Comparison of ENCODE assay signal across 10 cellular contexts in genomic region chr12:108699955-108700563, GRCh38. TPM values are rescaled to one million over a fixed set of nuclear protein-coding genes. Genes with fewer than 3 reads are reported as not detected.
DNase-seq lines count a peak whose midpoint lies in the region; ATAC-seq and TF ChIP-seq lines count a peak whose summit lies in the region.
"Had no signal": no experiment of that assay in that cellular context is flagged by ENCODE, and none has a peak within 500 bp of the region (broad histone marks: within the 10 kb centered on the region; RNA-seq: fewer than 3 reads in every experiment).

No MANE protein-coding gene starts in this region.

- peaks cover 36% of the 10 kb centered on the region for H3K79me2 ChIP-seq in mesendoderm (ENCODE audit: control insufficient read depth, insufficient read depth, low read length)

- peaks cover 31% of the 10 kb centered on the region for H3K79me1 ChIP-seq in mesendoderm (ENCODE audit: low read length)

- H3K4me3 ChIP-seq in SK-N-MC (peak overlapping the region; percentile 26; the same call in 1 of the 2 replicates), endodermal cell (ENCODE audit: low read length) (peak overlapping the region; percentile 39), mesendoderm (ENCODE audit: low read length) (no peak overlapping the region)
- H3K4me3 ChIP-seq in naive thymus-derived CD4-positive, alpha-beta T cell (ENCODE audit: low read length), result no peak overlapping the region
- H3K4me3 ChIP-seq: testis had no signal

- H2BK5ac ChIP-seq in mesendoderm (ENCODE audit: low read length), result no peak overlapping the region

- H3K36me3 Mint-ChIP-seq in endodermal cell (ENCODE audit: low read depth) (peaks cover 34% of the 10 kb centered on the region), type B pancreatic cell (peaks cover 27% of the 10 kb centered on the region)
- peaks cover 0 to 14% (median 4%) of the 10 kb centered on the region in 5 donors for H3K36me3 Mint-ChIP-seq in naive thymus-derived CD4-positive, alpha-beta T cell

- no peak overlapping the region for H2AK5ac ChIP-seq in mesendoderm (ENCODE audit: low read length)

- H3K56ac ChIP-seq in mesendoderm (ENCODE audit: low read length), result no peak overlapping the region

- intact Hi-C loops in naive thymus-derived CD4-positive, alpha-beta T cell (cut with micrococcal nuclease), result no loop called here
- intact Hi-C loops in head of caudate nucleus (cut with DNase I), result no loop called here

- H3K18ac ChIP-seq in mesendoderm (ENCODE audit: low read length), result no peak overlapping the region

- no peak overlapping the region for H3K9ac ChIP-seq in SK-N-MC (ENCODE audit: insufficient read length)
- no peak overlapping the region for H3K9ac ChIP-seq in endodermal cell (ENCODE audit: extremely low read depth, low read length, poor library complexity, severe bottlenecking)
- no peak overlapping the region for H3K9ac ChIP-seq in mesendoderm (ENCODE audit: low read length)

- H3K4me1 Mint-ChIP-seq in endodermal cell (peaks cover 48% of the 10 kb centered on the region), type B pancreatic cell (ENCODE audit: unreplicated experiment) (peaks cover 73% of the 10 kb centered on the region)
- H3K4me1 Mint-ChIP-seq in naive thymus-derived CD4-positive, alpha-beta T cell, result peaks cover 12 to 32% (median 23%) of the 10 kb centered on the region in 7 donors

- H3K9me3 Mint-ChIP-seq in endodermal cell, result peaks cover 2% of the 10 kb centered on the region
- no peaks in the 10 kb centered on the region for H3K9me3 Mint-ChIP-seq in type B pancreatic cell
- H3K9me3 Mint-ChIP-seq in naive thymus-derived CD4-positive, alpha-beta T cell, result no peaks in the 10 kb centered on the region

- no peak overlapping the region for H3K4me2 ChIP-seq in mesendoderm (ENCODE audit: low read length)

- no peak overlapping the region for H4K5ac ChIP-seq in mesendoderm (ENCODE audit: low read length)

- no peak overlapping the region for H4K8ac ChIP-seq in mesendoderm (ENCODE audit: low read depth, low read length)

- H3K27me3 ChIP-seq in endodermal cell (ENCODE audit: control insufficient read depth, insufficient read depth, low read length, poor library complexity, severe bottlenecking) (no peaks in the 10 kb centered on the region), mesendoderm (ENCODE audit: insufficient read depth, low read length, poor library complexity) (no peaks in the 10 kb centered on the region)
- H3K27me3 ChIP-seq in naive thymus-derived CD4-positive, alpha-beta T cell (ENCODE audit: control insufficient read depth in 2 of 2, insufficient read depth in 2 of 2, low read length in 2 of 2), result no peaks in the 10 kb centered on the region
- H3K27me3 ChIP-seq: testis had no signal

- POLR2A ChIA-PET in naive thymus-derived CD4-positive, alpha-beta T cell (lab: Charles Lee), result no interaction called here

- H3K4me3 Mint-ChIP-seq in endodermal cell (peak overlapping the region; percentile 11), type B pancreatic cell (peak overlapping the region; percentile 3)
- no peak overlapping the region for H3K4me3 Mint-ChIP-seq in naive thymus-derived CD4-positive, alpha-beta T cell

- H3K23ac ChIP-seq in mesendoderm (ENCODE audit: low read length), result no peak overlapping the region

- TF ChIP-seq CTCF in endodermal cell (conservative IDR thresholded peaks at IDR 0.05) (no peak), type B pancreatic cell (conservative IDR thresholded peaks at IDR 0.05) (no peak)

- no peak overlapping the region for H3K4ac ChIP-seq in mesendoderm (ENCODE audit: low read depth, low read length)

- 67 to 81% methylated on average over 3 of the region's 3 CpGs for WGBS in endodermal cell (ENCODE audit: insufficient coverage in 1 of 2, insufficient read length in 1 of 2), 2 experiments
- WGBS in mesendoderm (ENCODE audit: extremely low coverage, insufficient coverage, low lambda C conversion rate), result no CpG with 5 or more reads among the region's 3 CpGs

- no peak for ATAC-seq in naive thymus-derived CD4-positive, alpha-beta T cell

- H2BK120ac ChIP-seq in mesendoderm (ENCODE audit: low read depth, low read length), result no peak overlapping the region

- no peaks in the 10 kb centered on the region for H3K27me3 Mint-ChIP-seq in endodermal cell (ENCODE audit: insufficient read depth)
- H3K27me3 Mint-ChIP-seq in type B pancreatic cell, result no peaks in the 10 kb centered on the region
- H3K27me3 Mint-ChIP-seq in naive thymus-derived CD4-positive, alpha-beta T cell, result no peaks in the 10 kb centered on the region

- peaks cover 29% of the 10 kb centered on the region for H3K36me3 ChIP-seq in SK-N-MC (ENCODE audit: insufficient read depth, low read length)
- peaks cover 59% of the 10 kb centered on the region for H3K36me3 ChIP-seq in endodermal cell (ENCODE audit: control insufficient read depth, insufficient read depth, low read length)
- peaks cover 1% of the 10 kb centered on the region for H3K36me3 ChIP-seq in mesendoderm (ENCODE audit: control insufficient read depth, insufficient read depth, low read length)
- H3K36me3 ChIP-seq in naive thymus-derived CD4-positive, alpha-beta T cell (ENCODE audit: control insufficient read depth in 2 of 3, insufficient read depth in 3 of 3, low read length in 3 of 3), result no peaks in the 10 kb centered on the region

- no peak for DNase-seq in SK-N-MC (ENCODE audit: low read depth, low spot score)
- DNase-seq in endodermal cell, result no peak
- DNase-seq in mesendoderm, result peak; percentile 83
- DNase-seq in type B pancreatic cell (ENCODE audit: extremely low spot score, unreplicated experiment), result no peak
- no peak for DNase-seq in kidney tubule cell (ENCODE audit: low spot score)
- no peak for DNase-seq in naive thymus-derived CD4-positive, alpha-beta T cell
- DNase-seq in head of caudate nucleus, result no peak
- DNase-seq: activated naive CD4-positive, alpha-beta T cell treated with anti-CD3 and anti-CD28 coated beads, Interleukin-2, amount 50 U/mL, for 16 hours; effector memory CD4-positive, alpha-beta T cell; testis had no signal

- H3K4me1 ChIP-seq in endodermal cell (ENCODE audit: control insufficient read depth, insufficient read depth, low read length) (peaks cover 29% of the 10 kb centered on the region), mesendoderm (ENCODE audit: control insufficient read depth, low read depth, low read length) (peaks cover 23% of the 10 kb centered on the region)
- no peaks in the 10 kb centered on the region for H3K4me1 ChIP-seq in naive thymus-derived CD4-positive, alpha-beta T cell (ENCODE audit: control insufficient read depth in 2 of 2, insufficient read depth in 2 of 2, low read length in 2 of 2)

- CTCF ChIA-PET in naive thymus-derived CD4-positive, alpha-beta T cell (lab: Charles Lee), result interaction anchor here (0.7 kb wide), 1 partner anchor 27 kb away, joined by 3 read pairs; no protein-coding TSS in a partner anchor

- H3K27ac ChIP-seq in SK-N-MC (peak overlapping the region; percentile 45), endodermal cell (ENCODE audit: low read depth, low read length) (no peak overlapping the region), mesendoderm (ENCODE audit: low read depth, low read length) (no peak overlapping the region)
- no peak overlapping the region for H3K27ac ChIP-seq in naive thymus-derived CD4-positive, alpha-beta T cell (ENCODE audit: low read depth, low read length)

- no peak overlapping the region for H3K27ac Mint-ChIP-seq in endodermal cell
- H3K27ac Mint-ChIP-seq in type B pancreatic cell, result peak overlapping the region; percentile 95
- no peak overlapping the region for H3K27ac Mint-ChIP-seq in naive thymus-derived CD4-positive, alpha-beta T cell

- H2BK15ac ChIP-seq in mesendoderm (replicated peaks; ENCODE audit: low read depth), result no peak overlapping the region

- H3K9me3 ChIP-seq in SK-N-MC (ENCODE audit: low read depth, low read length) (no peaks in the 10 kb centered on the region), endodermal cell (ENCODE audit: control insufficient read depth, low read length) (peaks cover 6% of the 10 kb centered on the region)
- H3K9me3 ChIP-seq in naive thymus-derived CD4-positive, alpha-beta T cell (ENCODE audit: control insufficient read depth in 2 of 3, low read length in 3 of 3), result no peaks in the 10 kb centered on the region
- H3K9me3 ChIP-seq: testis had no signal

RNA-seq across cellular contexts. Expression of gene CORO1C, which starts 31.3 kb away (rescaled TPM):
- total RNA-seq in endodermal cell (100 to 1,000 TPM; 122 to 125 TPM), type B pancreatic cell (ENCODE audit: low replicate concordance) (87.9 and 103 TPM in 2 replicates)
- polyA plus RNA-seq in endodermal cell (2013, experiment 1 of 2), result 143 TPM
- polyA plus RNA-seq in endodermal cell (2013, experiment 2 of 2), result 130 TPM
- polyA plus RNA-seq in mesendoderm (2013, experiment 1 of 2), result 122 TPM
- 119 TPM for polyA plus RNA-seq in mesendoderm (2013, experiment 2 of 2)
- 10 to 100 TPM in 3 of 5 experiments, 1 to 10 TPM in 2; 7.6 to 71.8 (median 15.7) TPM for total RNA-seq in naive thymus-derived CD4-positive, alpha-beta T cell
- 1 to 10 TPM; 2.5 to 4.0 TPM for polyA plus RNA-seq in naive thymus-derived CD4-positive, alpha-beta T cell

Comparison
In these comparisons a context has a peak if more than half of its experiments do, and no peak if none do; other contexts are left out.
1. H3K4me3 ChIP-seq: peak in SK-N-MC (single experiment) and endodermal cell (single experiment); none in mesendoderm (single experiment) and naive thymus-derived CD4-positive, alpha-beta T cell (single experiment).
2. H3K4me3 Mint-ChIP-seq: peak in endodermal cell (single experiment) and type B pancreatic cell (single experiment); none in naive thymus-derived CD4-positive, alpha-beta T cell (0 of 10).